In the genomic region with DNA sequence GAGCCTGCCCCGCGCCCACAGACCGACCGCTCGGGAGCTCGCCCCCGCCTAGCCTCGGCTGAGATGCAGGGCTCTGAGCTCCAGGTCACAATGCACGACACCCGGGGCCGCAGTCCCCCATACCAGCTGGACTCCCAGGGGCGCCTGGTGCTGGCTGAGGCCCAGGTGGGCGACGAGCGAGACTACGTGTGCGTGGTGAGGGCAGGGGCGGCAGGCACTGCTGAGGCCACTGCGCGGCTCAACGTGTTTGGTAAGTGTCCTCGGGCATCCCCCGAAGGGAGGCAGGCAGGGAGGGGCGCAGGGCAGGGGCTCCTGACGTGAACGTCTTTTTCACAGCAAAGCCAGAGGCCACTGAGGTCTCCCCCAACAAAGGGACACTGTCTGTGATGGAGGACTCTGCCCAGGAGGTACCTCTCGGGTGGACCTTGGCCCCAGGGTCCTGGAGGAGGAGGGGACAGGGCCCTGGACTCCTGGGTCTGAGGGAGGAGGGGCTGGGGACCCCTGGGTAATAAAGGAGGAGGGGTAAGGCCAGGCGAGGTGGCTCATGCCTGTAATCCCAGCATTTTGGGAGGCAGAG, we compare ENCODE assay signal across 1 cellular context.
TF ChIP-seq lines count a peak whose summit lies in the region.

No MANE protein-coding gene starts in this region.

TF ChIP-seq in HepG2, 621 proteins besides CTCF, POLR2A, EP300 and RAD21 (continued from another document and continues in another):
- TF ChIP-seq, protein P1, sequence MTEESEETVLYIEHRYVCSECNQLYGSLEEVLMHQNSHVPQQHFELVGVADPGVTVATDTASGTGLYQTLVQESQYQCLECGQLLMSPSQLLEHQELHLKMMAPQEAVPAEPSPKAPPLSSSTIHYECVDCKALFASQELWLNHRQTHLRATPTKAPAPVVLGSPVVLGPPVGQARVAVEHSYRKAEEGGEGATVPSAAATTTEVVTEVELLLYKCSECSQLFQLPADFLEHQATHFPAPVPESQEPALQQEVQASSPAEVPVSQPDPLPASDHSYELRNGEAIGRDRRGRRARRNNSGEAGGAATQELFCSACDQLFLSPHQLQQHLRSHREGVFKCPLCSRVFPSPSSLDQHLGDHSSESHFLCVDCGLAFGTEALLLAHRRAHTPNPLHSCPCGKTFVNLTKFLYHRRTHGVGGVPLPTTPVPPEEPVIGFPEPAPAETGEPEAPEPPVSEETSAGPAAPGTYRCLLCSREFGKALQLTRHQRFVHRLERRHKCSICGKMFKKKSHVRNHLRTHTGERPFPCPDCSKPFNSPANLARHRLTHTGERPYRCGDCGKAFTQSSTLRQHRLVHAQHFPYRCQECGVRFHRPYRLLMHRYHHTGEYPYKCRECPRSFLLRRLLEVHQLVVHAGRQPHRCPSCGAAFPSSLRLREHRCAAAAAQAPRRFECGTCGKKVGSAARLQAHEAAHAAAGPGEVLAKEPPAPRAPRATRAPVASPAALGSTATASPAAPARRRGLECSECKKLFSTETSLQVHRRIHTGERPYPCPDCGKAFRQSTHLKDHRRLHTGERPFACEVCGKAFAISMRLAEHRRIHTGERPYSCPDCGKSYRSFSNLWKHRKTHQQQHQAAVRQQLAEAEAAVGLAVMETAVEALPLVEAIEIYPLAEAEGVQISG (CRISPR knock-in tag; IDR thresholded peaks at IDR 0.05) = no peak
- TF ChIP-seq, protein P2, sequence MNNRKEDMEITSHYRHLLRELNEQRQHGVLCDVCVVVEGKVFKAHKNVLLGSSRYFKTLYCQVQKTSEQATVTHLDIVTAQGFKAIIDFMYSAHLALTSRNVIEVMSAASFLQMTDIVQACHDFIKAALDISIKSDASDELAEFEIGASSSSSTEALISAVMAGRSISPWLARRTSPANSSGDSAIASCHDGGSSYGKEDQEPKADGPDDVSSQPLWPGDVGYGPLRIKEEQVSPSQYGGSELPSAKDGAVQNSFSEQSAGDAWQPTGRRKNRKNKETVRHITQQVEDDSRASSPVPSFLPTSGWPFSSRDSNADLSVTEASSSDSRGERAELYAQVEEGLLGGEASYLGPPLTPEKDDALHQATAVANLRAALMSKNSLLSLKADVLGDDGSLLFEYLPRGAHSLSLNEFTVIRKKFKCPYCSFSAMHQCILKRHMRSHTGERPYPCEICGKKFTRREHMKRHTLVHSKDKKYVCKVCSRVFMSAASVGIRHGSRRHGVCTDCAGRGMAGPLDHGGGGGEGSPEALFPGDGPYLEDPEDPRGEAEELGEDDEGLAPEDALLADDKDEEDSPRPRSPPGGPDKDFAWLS (CRISPR knock-in tag; IDR thresholded peaks at IDR 0.05; ENCODE audit: borderline replicate concordance) = no peak
- TF ChIP-seq, protein P3, sequence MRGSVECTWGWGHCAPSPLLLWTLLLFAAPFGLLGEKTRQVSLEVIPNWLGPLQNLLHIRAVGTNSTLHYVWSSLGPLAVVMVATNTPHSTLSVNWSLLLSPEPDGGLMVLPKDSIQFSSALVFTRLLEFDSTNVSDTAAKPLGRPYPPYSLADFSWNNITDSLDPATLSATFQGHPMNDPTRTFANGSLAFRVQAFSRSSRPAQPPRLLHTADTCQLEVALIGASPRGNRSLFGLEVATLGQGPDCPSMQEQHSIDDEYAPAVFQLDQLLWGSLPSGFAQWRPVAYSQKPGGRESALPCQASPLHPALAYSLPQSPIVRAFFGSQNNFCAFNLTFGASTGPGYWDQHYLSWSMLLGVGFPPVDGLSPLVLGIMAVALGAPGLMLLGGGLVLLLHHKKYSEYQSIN (CRISPR knock-in tag; IDR thresholded peaks at IDR 0.05; ENCODE audit: borderline replicate concordance) = no peak
- no peak; the same call in 1 of the 2 replicates for TF ChIP-seq ZNF350 (CRISPR knock-in tag; IDR thresholded peaks at IDR 0.05; ENCODE audit: borderline replicate concordance, low read depth)
- peak; percentile 95 for TF ChIP-seq ZBTB7B (CRISPR knock-in tag; IDR thresholded peaks at IDR 0.05)
- TF ChIP-seq ZNF567 (CRISPR knock-in tag; IDR thresholded peaks at IDR 0.05; ENCODE audit: borderline replicate concordance) = no peak
- TF ChIP-seq, protein P4, sequence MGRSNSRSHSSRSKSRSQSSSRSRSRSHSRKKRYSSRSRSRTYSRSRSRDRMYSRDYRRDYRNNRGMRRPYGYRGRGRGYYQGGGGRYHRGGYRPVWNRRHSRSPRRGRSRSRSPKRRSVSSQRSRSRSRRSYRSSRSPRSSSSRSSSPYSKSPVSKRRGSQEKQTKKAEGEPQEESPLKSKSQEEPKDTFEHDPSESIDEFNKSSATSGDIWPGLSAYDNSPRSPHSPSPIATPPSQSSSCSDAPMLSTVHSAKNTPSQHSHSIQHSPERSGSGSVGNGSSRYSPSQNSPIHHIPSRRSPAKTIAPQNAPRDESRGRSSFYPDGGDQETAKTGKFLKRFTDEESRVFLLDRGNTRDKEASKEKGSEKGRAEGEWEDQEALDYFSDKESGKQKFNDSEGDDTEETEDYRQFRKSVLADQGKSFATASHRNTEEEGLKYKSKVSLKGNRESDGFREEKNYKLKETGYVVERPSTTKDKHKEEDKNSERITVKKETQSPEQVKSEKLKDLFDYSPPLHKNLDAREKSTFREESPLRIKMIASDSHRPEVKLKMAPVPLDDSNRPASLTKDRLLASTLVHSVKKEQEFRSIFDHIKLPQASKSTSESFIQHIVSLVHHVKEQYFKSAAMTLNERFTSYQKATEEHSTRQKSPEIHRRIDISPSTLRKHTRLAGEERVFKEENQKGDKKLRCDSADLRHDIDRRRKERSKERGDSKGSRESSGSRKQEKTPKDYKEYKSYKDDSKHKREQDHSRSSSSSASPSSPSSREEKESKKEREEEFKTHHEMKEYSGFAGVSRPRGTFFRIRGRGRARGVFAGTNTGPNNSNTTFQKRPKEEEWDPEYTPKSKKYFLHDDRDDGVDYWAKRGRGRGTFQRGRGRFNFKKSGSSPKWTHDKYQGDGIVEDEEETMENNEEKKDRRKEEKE (IDR thresholded peaks at IDR 0.05) = no peak
- peak; percentile 87; the same call in 1 of the 2 replicates for TF ChIP-seq ZSCAN25 (CRISPR knock-in tag; IDR thresholded peaks at IDR 0.05)
- peak; percentile 98 for TF ChIP-seq HIVEP1 (CRISPR knock-in tag; IDR thresholded peaks at IDR 0.05)
- no peak for TF ChIP-seq KLF13 (CRISPR knock-in tag; IDR thresholded peaks at IDR 0.05)
- TF ChIP-seq, protein P5, sequence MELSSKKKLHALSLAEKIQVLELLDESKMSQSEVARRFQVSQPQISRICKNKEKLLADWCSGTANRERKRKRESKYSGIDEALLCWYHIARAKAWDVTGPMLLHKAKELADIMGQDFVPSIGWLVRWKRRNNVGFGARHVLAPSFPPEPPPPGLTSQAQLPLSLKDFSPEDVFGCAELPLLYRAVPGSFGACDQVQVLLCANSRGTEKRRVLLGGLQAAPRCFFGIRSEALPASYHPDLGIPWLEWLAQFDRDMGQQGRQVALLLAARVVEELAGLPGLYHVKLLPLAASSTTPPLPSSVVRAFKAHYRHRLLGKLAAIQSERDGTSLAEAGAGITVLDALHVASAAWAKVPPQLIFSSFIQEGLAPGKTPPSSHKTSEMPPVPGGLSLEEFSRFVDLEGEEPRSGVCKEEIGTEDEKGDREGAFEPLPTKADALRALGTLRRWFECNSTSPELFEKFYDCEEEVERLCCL (CRISPR knock-in tag; IDR thresholded peaks at IDR 0.05; ENCODE audit: borderline replicate concordance) = no peak
- TF ChIP-seq, protein P6, sequence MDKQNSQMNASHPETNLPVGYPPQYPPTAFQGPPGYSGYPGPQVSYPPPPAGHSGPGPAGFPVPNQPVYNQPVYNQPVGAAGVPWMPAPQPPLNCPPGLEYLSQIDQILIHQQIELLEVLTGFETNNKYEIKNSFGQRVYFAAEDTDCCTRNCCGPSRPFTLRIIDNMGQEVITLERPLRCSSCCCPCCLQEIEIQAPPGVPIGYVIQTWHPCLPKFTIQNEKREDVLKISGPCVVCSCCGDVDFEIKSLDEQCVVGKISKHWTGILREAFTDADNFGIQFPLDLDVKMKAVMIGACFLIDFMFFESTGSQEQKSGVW (CRISPR knock-in tag; IDR thresholded peaks at IDR 0.05; ENCODE audit: borderline replicate concordance) = no peak
- TF ChIP-seq, protein P7, sequence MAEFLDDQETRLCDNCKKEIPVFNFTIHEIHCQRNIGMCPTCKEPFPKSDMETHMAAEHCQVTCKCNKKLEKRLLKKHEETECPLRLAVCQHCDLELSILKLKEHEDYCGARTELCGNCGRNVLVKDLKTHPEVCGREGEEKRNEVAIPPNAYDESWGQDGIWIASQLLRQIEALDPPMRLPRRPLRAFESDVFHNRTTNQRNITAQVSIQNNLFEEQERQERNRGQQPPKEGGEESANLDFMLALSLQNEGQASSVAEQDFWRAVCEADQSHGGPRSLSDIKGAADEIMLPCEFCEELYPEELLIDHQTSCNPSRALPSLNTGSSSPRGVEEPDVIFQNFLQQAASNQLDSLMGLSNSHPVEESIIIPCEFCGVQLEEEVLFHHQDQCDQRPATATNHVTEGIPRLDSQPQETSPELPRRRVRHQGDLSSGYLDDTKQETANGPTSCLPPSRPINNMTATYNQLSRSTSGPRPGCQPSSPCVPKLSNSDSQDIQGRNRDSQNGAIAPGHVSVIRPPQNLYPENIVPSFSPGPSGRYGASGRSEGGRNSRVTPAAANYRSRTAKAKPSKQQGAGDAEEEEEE (CRISPR knock-in tag; IDR thresholded peaks at IDR 0.05; ENCODE audit: borderline replicate concordance) = no peak
- TF ChIP-seq ZNF264 (CRISPR knock-in tag; IDR thresholded peaks at IDR 0.05) = no peak; the same call in 1 of the 2 replicates
- TF ChIP-seq SALL2 (CRISPR knock-in tag; IDR thresholded peaks at IDR 0.05) = no peak
- no peak for TF ChIP-seq HNRNPK (IDR thresholded peaks at IDR 0.05; ENCODE audit: low read depth, low read length, poor library complexity, severe bottlenecking)
- TF ChIP-seq PAX8 (CRISPR knock-in tag; IDR thresholded peaks at IDR 0.05; ENCODE audit: borderline replicate concordance) = no peak
- TF ChIP-seq POLR2AphosphoS2 (IDR thresholded peaks at IDR 0.05; ENCODE audit: low read depth, low read length) = no peak
- TF ChIP-seq KDM2A (CRISPR knock-in tag; IDR thresholded peaks at IDR 0.05; ENCODE audit: borderline replicate concordance, low read depth) = no peak
- TF ChIP-seq, protein P8, sequence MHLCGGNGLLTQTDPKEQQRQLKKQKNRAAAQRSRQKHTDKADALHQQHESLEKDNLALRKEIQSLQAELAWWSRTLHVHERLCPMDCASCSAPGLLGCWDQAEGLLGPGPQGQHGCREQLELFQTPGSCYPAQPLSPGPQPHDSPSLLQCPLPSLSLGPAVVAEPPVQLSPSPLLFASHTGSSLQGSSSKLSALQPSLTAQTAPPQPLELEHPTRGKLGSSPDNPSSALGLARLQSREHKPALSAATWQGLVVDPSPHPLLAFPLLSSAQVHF (CRISPR knock-in tag; IDR thresholded peaks at IDR 0.05) = no peak
- peak; percentile 38; the same call in 1 of the 2 replicates for TF ChIP-seq FOXA3 (CRISPR knock-in tag; IDR thresholded peaks at IDR 0.05)
- TF ChIP-seq, protein P9, sequence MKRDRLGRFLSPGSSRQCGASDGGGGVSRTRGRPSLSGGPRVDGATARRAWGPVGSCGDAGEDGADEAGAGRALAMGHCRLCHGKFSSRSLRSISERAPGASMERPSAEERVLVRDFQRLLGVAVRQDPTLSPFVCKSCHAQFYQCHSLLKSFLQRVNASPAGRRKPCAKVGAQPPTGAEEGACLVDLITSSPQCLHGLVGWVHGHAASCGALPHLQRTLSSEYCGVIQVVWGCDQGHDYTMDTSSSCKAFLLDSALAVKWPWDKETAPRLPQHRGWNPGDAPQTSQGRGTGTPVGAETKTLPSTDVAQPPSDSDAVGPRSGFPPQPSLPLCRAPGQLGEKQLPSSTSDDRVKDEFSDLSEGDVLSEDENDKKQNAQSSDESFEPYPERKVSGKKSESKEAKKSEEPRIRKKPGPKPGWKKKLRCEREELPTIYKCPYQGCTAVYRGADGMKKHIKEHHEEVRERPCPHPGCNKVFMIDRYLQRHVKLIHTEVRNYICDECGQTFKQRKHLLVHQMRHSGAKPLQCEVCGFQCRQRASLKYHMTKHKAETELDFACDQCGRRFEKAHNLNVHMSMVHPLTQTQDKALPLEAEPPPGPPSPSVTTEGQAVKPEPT (CRISPR knock-in tag; IDR thresholded peaks at IDR 0.05; ENCODE audit: low read depth) = no peak
- no peak for TF ChIP-seq TMF1 (CRISPR knock-in tag; IDR thresholded peaks at IDR 0.05; ENCODE audit: low read depth)
- TF ChIP-seq ZFP36 (IDR thresholded peaks at IDR 0.05; ENCODE audit: borderline replicate concordance, low read depth, low read length, partially characterized antibody) = no peak
- no peak for TF ChIP-seq ZNF670 (CRISPR knock-in tag; IDR thresholded peaks at IDR 0.05; ENCODE audit: borderline replicate concordance)
- TF ChIP-seq, protein P10, sequence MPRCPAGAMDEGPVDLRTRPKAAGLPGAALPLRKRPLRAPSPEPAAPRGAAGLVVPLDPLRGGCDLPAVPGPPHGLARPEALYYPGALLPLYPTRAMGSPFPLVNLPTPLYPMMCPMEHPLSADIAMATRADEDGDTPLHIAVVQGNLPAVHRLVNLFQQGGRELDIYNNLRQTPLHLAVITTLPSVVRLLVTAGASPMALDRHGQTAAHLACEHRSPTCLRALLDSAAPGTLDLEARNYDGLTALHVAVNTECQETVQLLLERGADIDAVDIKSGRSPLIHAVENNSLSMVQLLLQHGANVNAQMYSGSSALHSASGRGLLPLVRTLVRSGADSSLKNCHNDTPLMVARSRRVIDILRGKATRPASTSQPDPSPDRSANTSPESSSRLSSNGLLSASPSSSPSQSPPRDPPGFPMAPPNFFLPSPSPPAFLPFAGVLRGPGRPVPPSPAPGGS (CRISPR knock-in tag; IDR thresholded peaks at IDR 0.05) = peak; percentile 28; the same call in 1 of the 2 replicates
- TF ChIP-seq, protein P11, sequence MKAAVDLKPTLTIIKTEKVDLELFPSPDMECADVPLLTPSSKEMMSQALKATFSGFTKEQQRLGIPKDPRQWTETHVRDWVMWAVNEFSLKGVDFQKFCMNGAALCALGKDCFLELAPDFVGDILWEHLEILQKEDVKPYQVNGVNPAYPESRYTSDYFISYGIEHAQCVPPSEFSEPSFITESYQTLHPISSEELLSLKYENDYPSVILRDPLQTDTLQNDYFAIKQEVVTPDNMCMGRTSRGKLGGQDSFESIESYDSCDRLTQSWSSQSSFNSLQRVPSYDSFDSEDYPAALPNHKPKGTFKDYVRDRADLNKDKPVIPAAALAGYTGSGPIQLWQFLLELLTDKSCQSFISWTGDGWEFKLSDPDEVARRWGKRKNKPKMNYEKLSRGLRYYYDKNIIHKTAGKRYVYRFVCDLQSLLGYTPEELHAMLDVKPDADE (CRISPR knock-in tag; IDR thresholded peaks at IDR 0.05) = no peak
- TF ChIP-seq ZNF326 (CRISPR knock-in tag; IDR thresholded peaks at IDR 0.05; ENCODE audit: borderline replicate concordance) = no peak
- TF ChIP-seq, protein P12, sequence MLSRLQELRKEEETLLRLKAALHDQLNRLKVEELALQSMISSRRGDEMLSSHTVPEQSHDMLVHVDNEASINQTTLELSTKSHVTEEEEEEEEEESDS (CRISPR knock-in tag; IDR thresholded peaks at IDR 0.05; ENCODE audit: borderline replicate concordance) = no peak
- no peak for TF ChIP-seq PRMT3 (CRISPR knock-in tag; IDR thresholded peaks at IDR 0.05; ENCODE audit: borderline replicate concordance, low read depth)
- TF ChIP-seq GABPB1 (CRISPR knock-in tag; IDR thresholded peaks at IDR 0.05) = peak; percentile 36
- no peak for TF ChIP-seq GLI4 (CRISPR knock-in tag; IDR thresholded peaks at IDR 0.05; ENCODE audit: borderline replicate concordance)
- no peak; the same call in 1 of the 2 replicates for TF ChIP-seq KDM5B (CRISPR knock-in tag; IDR thresholded peaks at IDR 0.05; ENCODE audit: borderline replicate concordance)
